ENCODE assay signal across 14 cellular contexts in genomic region chr22:39450258-39450955, GRCh38. TPM values are rescaled to one million over a fixed set of nuclear protein-coding genes. Genes with fewer than 3 reads are reported as not detected.
"Had no signal": no experiment of that assay in that cellular context is flagged by ENCODE, and none has a peak within 500 bp of the region (broad histone marks: within the 10 kb centered on the region; RNA-seq: fewer than 3 reads in every experiment).

No MANE protein-coding gene starts in this region.

- H3K27ac Mint-ChIP-seq: activated T-helper 1 cell treated with anti-CD3 and anti-CD28 coated beads, Interleukin-12 subunit alpha, Interleukin-12 subunit beta, Interleukin-2, Interleukin-4 antibody, amounts not matched to agents 30 ng/mL and 10 ng/mL and 1 ng/mL, durations not matched to agents 14 hours and 24 hours and 36 hours had no signal

- ATAC-seq: heart right ventricle had no signal

- H3K9me3 ChIP-seq: heart right ventricle, left ventricle myocardium inferior, tibial artery had no signal

- H3K4me3 Mint-ChIP-seq: activated T-helper 1 cell treated with anti-CD3 and anti-CD28 coated beads, Interleukin-12 subunit alpha, Interleukin-12 subunit beta, Interleukin-2, Interleukin-4 antibody, amounts not matched to agents 30 ng/mL and 10 ng/mL and 1 ng/mL, durations not matched to agents 14 hours and 24 hours and 36 hours; central memory CD8-positive, alpha-beta T cell had no signal

- H3K4me1 ChIP-seq: tibial artery had no signal

- H3K27ac ChIP-seq: heart right ventricle, left ventricle myocardium inferior, skin epidermis, tibial artery had no signal

- H3K9me3 Mint-ChIP-seq: activated T-helper 1 cell treated with anti-CD3 and anti-CD28 coated beads, Interleukin-12 subunit alpha, Interleukin-12 subunit beta, Interleukin-2, Interleukin-4 antibody, amounts not matched to agents 30 ng/mL and 10 ng/mL and 1 ng/mL, durations not matched to agents 14 hours and 24 hours and 36 hours; central memory CD8-positive, alpha-beta T cell had no signal

- H3K27me3 ChIP-seq: heart right ventricle had no signal

- H3K4me3 ChIP-seq: heart right ventricle, left ventricle myocardium inferior, skin epidermis, tibial artery had no signal

- H3K36me3 ChIP-seq: heart right ventricle, left ventricle myocardium inferior, tibial artery had no signal

- DNase-seq: activated CD4-positive, alpha-beta T cell treated with anti-CD3 and anti-CD28 coated beads for 1 hour; activated naive CD4-positive, alpha-beta T cell; effector memory CD4-positive, alpha-beta T cell; heart right ventricle; left ventricle myocardium inferior; posterior cingulate gyrus; stimulated activated CD4-positive, alpha-beta T cell treated with anti-CD3 and anti-CD28 coated beads, Interleukin-4, amount 100 ng/mL, for 4 hours; T-helper 9 cell; tibial artery had no signal

RNA-seq across cellular contexts. Expression of gene MGAT3, which starts 6.4 kb away (rescaled TPM):
- total RNA-seq: fibroblast of lung, myocyte had no signal
